Comparison of ENCODE assay signal across 9 cellular contexts in genomic region chr14:106185837-106186233, GRCh38.
DNase-seq lines count a peak whose midpoint lies in the region; ATAC-seq, FAIRE-seq and TF ChIP-seq lines count a peak whose summit lies in the region.
"Had no signal": no experiment of that assay in that cellular context is flagged by ENCODE, and none has a peak within 500 bp of the region (broad histone marks: within the 10 kb centered on the region; RNA-seq: fewer than 3 reads in every experiment).

No MANE protein-coding gene starts in this region.

- H3K4me1 Mint-ChIP-seq in activated CD4-positive, alpha-beta memory T cell treated with anti-CD3 and anti-CD28 coated beads, Interleukin-2, amount 10 ng/mL, durations not matched to agents 7 days and 5 days = peaks cover 30% of the 10 kb centered on the region

- no peaks in the 10 kb centered on the region for H3K36me3 ChIP-seq in hepatocyte (replicated peaks; ENCODE audit: insufficient read depth, low read depth)

- peaks cover 29% of the 10 kb centered on the region for H3K27me3 Mint-ChIP-seq in activated CD4-positive, alpha-beta memory T cell treated with anti-CD3 and anti-CD28 coated beads, Interleukin-2, amount 10 ng/mL, durations not matched to agents 7 days and 5 days

- CTCF ChIA-PET in activated CD4-positive, alpha-beta memory T cell treated with anti-CD3 and anti-CD28 coated beads, Interleukin-2, amount 10 ng/mL, durations not matched to agents 7 days and 5 days (lab: Charles Lee) = interaction anchor here (0.7 to 2.8 kb wide), 13 partner anchors 10 to 284 kb away, joined by 3 to 12 read pairs (median 4); no protein-coding TSS in a partner anchor

- peak; percentile 16 for DNase-seq in DMS 273 (lab: John Stamatoyannopoulos, UW; ENCODE audit: unreplicated experiment)
- no peak for DNase-seq in DMS 273 treated with DMSO at 0.1 percent for 48 hours (lab: John Stamatoyannopoulos, UW)
- peak; percentile 78 for DNase-seq in activated CD4-positive, alpha-beta memory T cell treated with anti-CD3 and anti-CD28 coated beads, Interleukin-2, amount 10 ng/mL, durations not matched to agents 7 days and 5 days
- DNase-seq in germinal center (ENCODE audit: low spot score) = peak; percentile 4
- DNase-seq in stimulated activated naive CD4-positive, alpha-beta T cell treated with Interleukin-2 at 50 U/mL for 16 hours (lab: John Stamatoyannopoulos, UW) = peak; percentile 35
- DNase-seq in GM12892 (ENCODE audit: insufficient read length) = no peak
- no peak for DNase-seq in hepatocyte (ENCODE audit: low spot score)
- DNase-seq: 8988T had no signal

- FAIRE-seq in GM12892 (lab: Jason Lieb, UNC) = no peak

- 47% methylated on average over 4 of the region's 4 CpGs for WGBS in hepatocyte (ENCODE audit: low lambda C conversion rate, missing lambda C conversion rate)

- no peak for ATAC-seq in GM21825 (IDR thresholded peaks at IDR 0.05; ENCODE audit: unreplicated experiment)

- H3K9me3 Mint-ChIP-seq in activated CD4-positive, alpha-beta memory T cell treated with anti-CD3 and anti-CD28 coated beads, Interleukin-2, amount 10 ng/mL, durations not matched to agents 7 days and 5 days = no peaks in the 10 kb centered on the region

- H3K4me1 ChIP-seq in hepatocyte (ENCODE audit: insufficient read depth) = no peaks in the 10 kb centered on the region

- H3K9me3 ChIP-seq in hepatocyte (ENCODE audit: low read depth) = no peaks in the 10 kb centered on the region

- no peak for TF ChIP-seq CTCF in hepatocyte (IDR thresholded peaks at IDR 0.05; ENCODE audit: poor library complexity)

- no peak overlapping the region for H2AFZ ChIP-seq in hepatocyte

- H3K27ac ChIP-seq in hepatocyte = no peak overlapping the region

- H3K4me3 Mint-ChIP-seq in activated CD4-positive, alpha-beta memory T cell treated with anti-CD3 and anti-CD28 coated beads, Interleukin-2, amount 10 ng/mL, durations not matched to agents 7 days and 5 days = no peak overlapping the region

- TF ChIP-seq POLR2A in GM12892 (IDR thresholded peaks at IDR 0.05; ENCODE audit: low read depth, low read length) = no peak

- H3K27me3 ChIP-seq in hepatocyte = no peaks in the 10 kb centered on the region

- H3K27ac Mint-ChIP-seq in activated CD4-positive, alpha-beta memory T cell treated with anti-CD3 and anti-CD28 coated beads, Interleukin-2, amount 10 ng/mL, durations not matched to agents 7 days and 5 days = peak overlapping the region; percentile 24

- H3K4me2 ChIP-seq in hepatocyte = no peak overlapping the region

- H3K4me3 ChIP-seq in hepatocyte = no peak overlapping the region

- no peaks in the 10 kb centered on the region for H3K9me2 ChIP-seq in hepatocyte (replicated peaks; ENCODE audit: insufficient read depth)

- H3K79me2 ChIP-seq in hepatocyte = no peaks in the 10 kb centered on the region

- H3K36me3 Mint-ChIP-seq in activated CD4-positive, alpha-beta memory T cell treated with anti-CD3 and anti-CD28 coated beads, Interleukin-2, amount 10 ng/mL, durations not matched to agents 7 days and 5 days (ENCODE audit: low read depth) = no peaks in the 10 kb centered on the region

- POLR2A ChIA-PET in activated CD4-positive, alpha-beta memory T cell treated with anti-CD3 and anti-CD28 coated beads, Interleukin-2, amount 10 ng/mL, durations not matched to agents 7 days and 5 days (lab: Charles Lee) = no interaction called here

- no peaks in the 10 kb centered on the region for H4K20me1 ChIP-seq in hepatocyte (ENCODE audit: insufficient read depth, poor library complexity, severe bottlenecking)

Comparison
In these comparisons a context has a peak if more than half of its experiments do, and no peak if none do; other contexts are left out.
1. DNase-seq: peak in DMS 273 (single experiment), activated CD4-positive, alpha-beta memory T cell treated with anti-CD3 and anti-CD28 coated beads, Interleukin-2, amount 10 ng/mL, durations not matched to agents 7 days and 5 days (single experiment), germinal center (single experiment) and stimulated activated naive CD4-positive, alpha-beta T cell treated with Interleukin-2 at 50 U/mL for 16 hours (single experiment); none in DMS 273 treated with DMSO at 0.1 percent for 48 hours (single experiment), GM12892 (single experiment) and hepatocyte (single experiment).